10 cellular contexts compared by ENCODE assay signal in genomic region chr20:35315199-35316020, GRCh38. TPM values are rescaled to one million over a fixed set of nuclear protein-coding genes. Genes with fewer than 3 reads are reported as not detected.
DNase-seq lines count a peak whose midpoint lies in the region; ATAC-seq and TF ChIP-seq lines count a peak whose summit lies in the region.
"Had no signal": no experiment of that assay in that cellular context is flagged by ENCODE, and none has a peak within 500 bp of the region (broad histone marks: within the 10 kb centered on the region; RNA-seq: fewer than 3 reads in every experiment).

No MANE protein-coding gene starts in this region.

- no peak for ATAC-seq in effector memory CD8-positive, alpha-beta T cell (replicated peaks)
- no peak for ATAC-seq in mucosa of descending colon

- no peaks in the 10 kb centered on the region for H3K36me3 ChIP-seq in mucosa of descending colon (ENCODE audit: low read depth)

- H3K4me1 Mint-ChIP-seq in T-helper 2 cell treated with Interferon-gamma antibody and Interleukin-4, amounts not matched to agents 5 μg/mL and 100 μg/mL, for 36 hours (ENCODE audit: low read depth), result peaks cover 35% of the 10 kb centered on the region
- peaks cover 8 to 23% of the 10 kb centered on the region in 2 donors for H3K4me1 Mint-ChIP-seq in effector memory CD8-positive, alpha-beta T cell (ENCODE audit: low read depth in 2 of 2)

- no peaks in the 10 kb centered on the region for H3K9me3 Mint-ChIP-seq in T-helper 2 cell treated with Interferon-gamma antibody and Interleukin-4, amounts not matched to agents 5 μg/mL and 100 μg/mL, for 36 hours
- no peaks in the 10 kb centered on the region for H3K9me3 Mint-ChIP-seq in effector memory CD8-positive, alpha-beta T cell

- H3K4me1 ChIP-seq in mucosa of descending colon (ENCODE audit: low read depth), result peaks cover 4% of the 10 kb centered on the region

- DNase-seq in T-helper 2 cell treated with Interferon-gamma antibody and Interleukin-4, amounts not matched to agents 5 μg/mL and 100 μg/mL, for 36 hours (ENCODE audit: low spot score), result no peak
- DNase-seq in T-helper 2 cell (no peak), NB4 (ENCODE audit: low read depth) (peak; percentile 56), putamen (ENCODE audit: low spot score) (peak; percentile 7), cerebellar nuclear complex (lab: John Stamatoyannopoulos, UW) (no peak), mucosa of descending colon (no peak), NCI-H2107 treated with DMSO at 0.1 percent for 48 hours (lab: John Stamatoyannopoulos, UW; ENCODE audit: unreplicated experiment) (no peak)
- DNase-seq in effector memory CD8-positive, alpha-beta T cell, result no peak
- DNase-seq: NCI-H1048; stimulated activated naive CD4-positive, alpha-beta T cell treated with Interleukin-2 at 50 U/mL for 16 hours had no signal

- H3K27me3 Mint-ChIP-seq in T-helper 2 cell treated with Interferon-gamma antibody and Interleukin-4, amounts not matched to agents 5 μg/mL and 100 μg/mL, for 36 hours (ENCODE audit: low read depth), result no peaks in the 10 kb centered on the region
- no peaks in the 10 kb centered on the region for H3K27me3 Mint-ChIP-seq in effector memory CD8-positive, alpha-beta T cell

- intact Hi-C loops in mucosa of descending colon (cut with DNase I, micrococcal nuclease), result no loop called here

- H3K36me3 Mint-ChIP-seq in T-helper 2 cell treated with Interferon-gamma antibody and Interleukin-4, amounts not matched to agents 5 μg/mL and 100 μg/mL, for 36 hours (ENCODE audit: low read depth), result peaks cover 11% of the 10 kb centered on the region
- H3K36me3 Mint-ChIP-seq in effector memory CD8-positive, alpha-beta T cell (ENCODE audit: insufficient read depth), result peaks cover 4% of the 10 kb centered on the region

- no peak for TF ChIP-seq POLR2A in NB4 (IDR thresholded peaks at IDR 0.05; ENCODE audit: extremely low read depth, insufficient read length)

- no peak overlapping the region for H3K4me3 ChIP-seq in NB4 (ENCODE audit: low read depth, low read length)
- no peak overlapping the region for H3K4me3 ChIP-seq in mucosa of descending colon

- H3K27ac Mint-ChIP-seq in T-helper 2 cell treated with Interferon-gamma antibody and Interleukin-4, amounts not matched to agents 5 μg/mL and 100 μg/mL, for 36 hours, result peak overlapping the region; percentile 82
- H3K27ac Mint-ChIP-seq in effector memory CD8-positive, alpha-beta T cell, result peak overlapping the region; percentile 54 to 84

- no peaks in the 10 kb centered on the region for H3K9me3 ChIP-seq in mucosa of descending colon

- no peak for TF ChIP-seq CTCF in NB4 (IDR thresholded peaks at IDR 0.05; ENCODE audit: low read depth, low read length)
- TF ChIP-seq CTCF in mucosa of descending colon (IDR thresholded peaks at IDR 0.05), result no peak

- peak overlapping the region; percentile 9 for H3K4me3 Mint-ChIP-seq in T-helper 2 cell treated with Interferon-gamma antibody and Interleukin-4, amounts not matched to agents 5 μg/mL and 100 μg/mL, for 36 hours
- no peak overlapping the region for H3K4me3 Mint-ChIP-seq in effector memory CD8-positive, alpha-beta T cell

RNA-seq across cellular contexts. Expression of gene FAM83C, which starts 23.2 kb away (rescaled TPM):
- under 1 TPM in 2 of 3 donors, not detected in 1; 0.13 to 0.41 TPM for total RNA-seq in mucosa of descending colon

RNA-seq across cellular contexts. Expression of gene EIF6, which starts 30.8 kb away (rescaled TPM):
- 100 to 1,000 TPM; 105 to 206 (median 182) TPM for total RNA-seq in mucosa of descending colon

RNA-seq across cellular contexts. Expression of gene MMP24OS, which starts 37.5 kb away (rescaled TPM):
- 100 to 1,000 TPM in 2 of 3 donors, 10 to 100 TPM in 1; 90.9 to 156 (median 124) TPM for total RNA-seq in mucosa of descending colon

Comparison
In these comparisons a context has a peak if more than half of its experiments do, and no peak if none do; other contexts are left out.
1. DNase-seq: peak in NB4 (single experiment) and putamen (single experiment); none in T-helper 2 cell treated with Interferon-gamma antibody and Interleukin-4, amounts not matched to agents 5 μg/mL and 100 μg/mL, for 36 hours (single experiment), T-helper 2 cell (0 of 5), effector memory CD8-positive, alpha-beta T cell (0 of 3), cerebellar nuclear complex (0 of 2), mucosa of descending colon (0 of 3) and NCI-H2107 treated with DMSO at 0.1 percent for 48 hours (single experiment).